ENCODE assay signal across 14 cellular contexts in the genomic region with DNA sequence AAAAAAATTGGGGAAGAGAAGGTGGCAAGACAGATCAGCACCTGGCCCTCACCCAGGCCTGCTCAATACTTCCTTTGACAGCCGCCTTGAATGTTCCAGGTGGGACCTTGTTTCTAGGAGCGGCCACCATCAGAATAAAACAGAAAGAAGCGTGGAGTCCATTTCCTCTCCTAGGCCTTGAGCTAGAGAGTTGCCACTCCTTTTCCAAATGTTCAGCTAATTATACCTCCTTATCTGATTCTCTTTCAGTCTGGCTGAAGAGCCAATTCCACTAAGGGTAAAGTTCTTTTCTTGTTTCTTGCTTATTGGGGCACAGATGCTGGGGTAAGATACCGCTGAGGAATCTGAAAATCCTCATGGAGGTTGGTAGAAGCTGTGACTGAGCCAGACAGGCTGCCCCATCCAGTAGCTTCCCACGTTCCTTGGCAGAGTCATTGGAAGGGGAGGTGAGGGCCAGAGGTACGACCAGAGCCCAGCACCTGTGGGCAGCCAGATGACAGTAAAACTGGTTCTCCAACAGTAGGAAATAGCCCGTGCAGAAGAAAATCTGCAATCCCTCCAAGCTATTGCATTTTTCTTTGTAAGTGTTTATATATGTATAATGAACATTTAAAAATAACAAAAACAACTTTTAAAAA.
"Had no signal": no experiment of that assay in that cellular context is flagged by ENCODE, and none has a peak within 500 bp of the region (broad histone marks: within the 10 kb centered on the region; RNA-seq: fewer than 3 reads in every experiment).

No MANE protein-coding gene starts in this region.

- H3K4me3 ChIP-seq: adrenal gland, thoracic aorta, vagina had no signal

- H3K9me3 ChIP-seq: adrenal gland, thoracic aorta, vagina had no signal

- H3K4me3 Mint-ChIP-seq: neural crest cell; stimulated activated naive CD8-positive, alpha-beta T cell treated with anti-CD3 and anti-CD28 coated beads, Interleukin-15, amount 100 ng/mL, for 72 hours had no signal

- H3K27ac ChIP-seq: thoracic aorta, vagina had no signal

- H3K27me3 ChIP-seq: adrenal gland, vagina had no signal

- DNase-seq: activated CD4-positive, alpha-beta T cell treated with anti-CD3 and anti-CD28 coated beads for 1 hour; activated naive CD4-positive, alpha-beta T cell treated with anti-CD3 and anti-CD28 coated beads, Interleukin-2, amount 50 U/mL, for 16 hours; activated T-cell treated with anti-CD3 and anti-CD28 coated beads for 4 hours; central memory CD4-positive, alpha-beta T cell; effector memory CD4-positive, alpha-beta T cell; hippocampal formation; stimulated activated CD4-positive, alpha-beta T cell treated with anti-CD3 and anti-CD28 coated beads, Interleukin-4, amount 100 ng/mL, for 1 hour; stimulated activated CD8-positive, alpha-beta memory T cell treated with anti-CD3 and anti-CD28 coated beads, Interleukin-4, amount 100 ng/mL, for 48 hours; stimulated activated naive CD8-positive, alpha-beta T cell treated with anti-CD3 and anti-CD28 coated beads, Interleukin-15, amount 100 ng/mL, for 72 hours; T-helper 9 cell had no signal

- H3K9me3 Mint-ChIP-seq: neural crest cell; stimulated activated naive CD8-positive, alpha-beta T cell treated with anti-CD3 and anti-CD28 coated beads, Interleukin-15, amount 100 ng/mL, for 72 hours had no signal

- H3K36me3 ChIP-seq: adrenal gland, thoracic aorta, vagina had no signal

- H3K27me3 Mint-ChIP-seq: stimulated activated naive CD8-positive, alpha-beta T cell treated with anti-CD3 and anti-CD28 coated beads, Interleukin-15, amount 100 ng/mL, for 72 hours had no signal
